Comparison of ENCODE assay signal across 5 cellular contexts in the genomic region with DNA sequence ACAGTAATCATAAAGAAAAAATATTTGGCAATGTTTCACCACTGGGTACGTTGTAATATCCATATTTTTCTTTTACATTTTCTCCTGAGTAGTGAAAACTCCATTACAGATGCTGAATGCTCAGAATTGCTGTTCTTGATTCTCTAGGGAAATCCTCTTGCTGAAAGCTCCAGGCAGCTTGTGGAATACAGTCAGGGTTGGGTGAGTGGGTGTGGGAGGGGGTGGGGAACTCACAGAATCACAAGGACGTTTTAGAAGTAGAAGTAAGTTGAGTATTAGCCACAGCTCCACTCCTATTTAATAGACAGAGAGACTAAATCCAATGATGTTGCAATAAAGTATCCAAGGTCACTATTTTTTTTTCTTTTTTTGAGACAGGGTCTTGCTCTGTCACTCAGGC.
"Had no signal": no experiment of that assay in that cellular context is flagged by ENCODE, and none has a peak within 500 bp of the region (broad histone marks: within the 10 kb centered on the region; RNA-seq: fewer than 3 reads in every experiment).

No MANE protein-coding gene starts in this region.

- H3K4me1 Mint-ChIP-seq: GM23338, H9, IgD-negative memory B cell had no signal

- H3K4me3 Mint-ChIP-seq: GM23338, H9, IgD-negative memory B cell had no signal

- H3K27ac Mint-ChIP-seq: GM23338, H9, IgD-negative memory B cell had no signal

- DNase-seq: H9, HCEC 1CT had no signal

- H3K27me3 Mint-ChIP-seq: IgD-negative memory B cell had no signal

- ATAC-seq: GM23338, HepG2 had no signal
